Comparison of ENCODE assay signal across 12 cellular contexts in genomic region chr2:143258126-143258892, GRCh38.
A peak's percentile ranks its signal among the peaks of the same experiment; 100 is the strongest.
DNase-seq lines count a peak whose midpoint lies in the region; ATAC-seq lines count a peak whose summit lies in the region.
"Had no signal": no experiment of that assay in that cellular context is flagged by ENCODE, and none has a peak within 500 bp of the region (broad histone marks: within the 10 kb centered on the region; RNA-seq: fewer than 3 reads in every experiment).

No MANE protein-coding gene starts in this region.

- peak overlapping the region; percentile 70 for H3K4me3 Mint-ChIP-seq in activated T-cell treated with anti-CD3 and anti-CD28 coated beads, Interleukin-2, amount 50 U/mL, for 24 hours
- peak overlapping the region; percentile 71 for H3K4me3 Mint-ChIP-seq in central memory CD8-positive, alpha-beta T cell
- peak overlapping the region; percentile 61 for H3K4me3 Mint-ChIP-seq in stimulated activated effector memory CD8-positive, alpha-beta T cell treated with anti-CD3 and anti-CD28 coated beads, Interleukin-12 subunit alpha, Interleukin-12 subunit beta, amount 100 ng/mL, for 72 hours

- peak; percentile 54 for ATAC-seq in central memory CD8-positive, alpha-beta T cell (replicated peaks; ENCODE audit: extremely low read depth, poor library complexity, severe bottlenecking)
- ATAC-seq in stimulated activated effector memory CD8-positive, alpha-beta T cell treated with anti-CD3 and anti-CD28 coated beads, Interleukin-12 subunit alpha, Interleukin-12 subunit beta, amount 100 ng/mL, for 72 hours, result peak; percentile 5
- ATAC-seq in GM21576 (IDR thresholded peaks at IDR 0.05; ENCODE audit: unreplicated experiment) (no peak), left lobe of liver (no peak)
- ATAC-seq: HepG2, Panc1, upper lobe of right lung had no signal

- peak overlapping the region; percentile 94 for H3K27ac Mint-ChIP-seq in activated T-cell treated with anti-CD3 and anti-CD28 coated beads, Interleukin-2, amount 50 U/mL, for 24 hours
- peak overlapping the region; percentile 54 for H3K27ac Mint-ChIP-seq in central memory CD8-positive, alpha-beta T cell (ENCODE audit: low read depth)
- H3K27ac Mint-ChIP-seq in stimulated activated effector memory CD8-positive, alpha-beta T cell treated with anti-CD3 and anti-CD28 coated beads, Interleukin-12 subunit alpha, Interleukin-12 subunit beta, amount 100 ng/mL, for 72 hours, result peak overlapping the region; percentile 84

- no peaks in the 10 kb centered on the region for H3K27me3 Mint-ChIP-seq in activated T-cell treated with anti-CD3 and anti-CD28 coated beads, Interleukin-2, amount 50 U/mL, for 24 hours
- no peaks in the 10 kb centered on the region for H3K27me3 Mint-ChIP-seq in central memory CD8-positive, alpha-beta T cell

- H3K4me1 Mint-ChIP-seq in activated T-cell treated with anti-CD3 and anti-CD28 coated beads, Interleukin-2, amount 50 U/mL, for 24 hours (ENCODE audit: low read depth), result peaks cover 86% of the 10 kb centered on the region
- peaks cover 65% of the 10 kb centered on the region for H3K4me1 Mint-ChIP-seq in central memory CD8-positive, alpha-beta T cell
- peaks cover 70% of the 10 kb centered on the region for H3K4me1 Mint-ChIP-seq in stimulated activated effector memory CD8-positive, alpha-beta T cell treated with anti-CD3 and anti-CD28 coated beads, Interleukin-12 subunit alpha, Interleukin-12 subunit beta, amount 100 ng/mL, for 72 hours

- DNase-seq in activated T-cell treated with anti-CD3 and anti-CD28 coated beads, Interleukin-2, amount 50 U/mL, for 24 hours, result no peak
- DNase-seq in activated T-cell treated with anti-CD3 and anti-CD28 coated beads for 4 hours, result no peak
- DNase-seq in OCI-M1 (lab: John Stamatoyannopoulos, UW), result peak; percentile 89
- DNase-seq in central memory CD8-positive, alpha-beta T cell (ENCODE audit: low spot score in 2 of 2), result peak in 1 of 2 donors; percentile 12
- no peak for DNase-seq in stimulated activated effector memory CD8-positive, alpha-beta T cell treated with anti-CD3 and anti-CD28 coated beads, Interleukin-12 subunit alpha, Interleukin-12 subunit beta, amount 100 ng/mL, for 72 hours (ENCODE audit: low spot score in 2 of 2)
- no peak for DNase-seq in germinal center (ENCODE audit: low spot score)
- DNase-seq in left lobe of liver (ENCODE audit: low spot score), result no peak
- DNase-seq: NCI-H2171, upper lobe of right lung had no signal

- peaks cover 10% of the 10 kb centered on the region for H3K36me3 Mint-ChIP-seq in activated T-cell treated with anti-CD3 and anti-CD28 coated beads, Interleukin-2, amount 50 U/mL, for 24 hours (ENCODE audit: low read depth)
- peaks cover 20% of the 10 kb centered on the region for H3K36me3 Mint-ChIP-seq in central memory CD8-positive, alpha-beta T cell (ENCODE audit: insufficient read depth)
- H3K36me3 Mint-ChIP-seq in stimulated activated effector memory CD8-positive, alpha-beta T cell treated with anti-CD3 and anti-CD28 coated beads, Interleukin-12 subunit alpha, Interleukin-12 subunit beta, amount 100 ng/mL, for 72 hours, result peaks cover 14% of the 10 kb centered on the region

- H3K9me3 Mint-ChIP-seq in activated T-cell treated with anti-CD3 and anti-CD28 coated beads, Interleukin-2, amount 50 U/mL, for 24 hours, result peaks cover 2% of the 10 kb centered on the region
- H3K9me3 Mint-ChIP-seq in central memory CD8-positive, alpha-beta T cell, result no peaks in the 10 kb centered on the region
- no peaks in the 10 kb centered on the region for H3K9me3 Mint-ChIP-seq in stimulated activated effector memory CD8-positive, alpha-beta T cell treated with anti-CD3 and anti-CD28 coated beads, Interleukin-12 subunit alpha, Interleukin-12 subunit beta, amount 100 ng/mL, for 72 hours

Comparison
In these comparisons a context has a peak if more than half of its experiments do, and no peak if none do; other contexts are left out.
1. ATAC-seq: peak in central memory CD8-positive, alpha-beta T cell (single experiment) and stimulated activated effector memory CD8-positive, alpha-beta T cell treated with anti-CD3 and anti-CD28 coated beads, Interleukin-12 subunit alpha, Interleukin-12 subunit beta, amount 100 ng/mL, for 72 hours (single experiment); none in GM21576 (single experiment) and left lobe of liver (single experiment).
2. Peak in every context shown above with its lines, with median percentiles within 50 percentile points of each other: H3K27ac Mint-ChIP-seq and H3K4me3 Mint-ChIP-seq.